In genomic region chr20:9839626-9840025, GRCh38 we compare ENCODE assay signal across 15 cellular contexts. TPM values are rescaled to one million over a fixed set of nuclear protein-coding genes. Genes with fewer than 3 reads are reported as not detected.
DNase-seq lines count a peak whose midpoint lies in the region; ATAC-seq and TF ChIP-seq lines count a peak whose summit lies in the region.
"Had no signal": no experiment of that assay in that cellular context is flagged by ENCODE, and none has a peak within 500 bp of the region (broad histone marks: within the 10 kb centered on the region; RNA-seq: fewer than 3 reads in every experiment).

No MANE protein-coding gene starts in this region.

- H4K20me1 ChIP-seq in MM.1S (ENCODE audit: insufficient read depth, low read length) (no peaks in the 10 kb centered on the region), neural cell (ENCODE audit: insufficient read depth) (no peaks in the 10 kb centered on the region)

- H3K27me3 Mint-ChIP-seq in endodermal cell (ENCODE audit: insufficient read depth) = peaks cover 41% of the 10 kb centered on the region
- peaks cover 54% of the 10 kb centered on the region for H3K27me3 Mint-ChIP-seq in CD4-positive, alpha-beta T cell

- in situ Hi-C loops in KBM-7 (cut with MboI; ENCODE audit: low pct_unique_long_range_greater_than_20kb, low sequenced_read_pairs) = no loop called here

- POLR2A ChIA-PET in CD4-positive, alpha-beta T cell (lab: Charles Lee) = no interaction called here

- no peaks in the 10 kb centered on the region for H3K36me3 ChIP-seq in MM.1S (replicated peaks; ENCODE audit: insufficient read depth, low read length)
- no peaks in the 10 kb centered on the region for H3K36me3 ChIP-seq in endodermal cell (ENCODE audit: control insufficient read depth, insufficient read depth, low read length)
- H3K36me3 ChIP-seq in neural cell (ENCODE audit: insufficient read depth, low read length) = no peaks in the 10 kb centered on the region
- H3K36me3 ChIP-seq: neutrophil had no signal

- H3K27ac ChIP-seq in MM.1S (ENCODE audit: low read length) = no peak overlapping the region
- no peak overlapping the region for H3K27ac ChIP-seq in endodermal cell (ENCODE audit: low read depth, low read length)
- H3K27ac ChIP-seq in neural cell (ENCODE audit: low read length) = peak overlapping the region; percentile 36
- H3K27ac ChIP-seq in CD4-positive, alpha-beta T cell (ENCODE audit: low read depth, low read length) = no peak overlapping the region
- H3K27ac ChIP-seq: neutrophil, VCaP had no signal

- H3K9ac ChIP-seq in MM.1S (ENCODE audit: low read length) = no peak overlapping the region
- H3K9ac ChIP-seq in endodermal cell (ENCODE audit: extremely low read depth, low read length, poor library complexity, severe bottlenecking) = no peak overlapping the region
- H3K9ac ChIP-seq in neural cell (ENCODE audit: low read length) = peak overlapping the region; percentile 21

- H3K27ac Mint-ChIP-seq in endodermal cell = no peak overlapping the region
- H3K27ac Mint-ChIP-seq in CD4-positive, alpha-beta T cell = no peak overlapping the region

- H3K4me3 ChIP-seq in MM.1S (ENCODE audit: low read length) (no peak overlapping the region), endodermal cell (ENCODE audit: low read length) (peak overlapping the region; percentile 77), neural cell (ENCODE audit: low read length) (peak overlapping the region; percentile 91)

- H3K4me2 ChIP-seq in MM.1S (ENCODE audit: low read depth, low read length) (peak overlapping the region; percentile 66), neural cell (ENCODE audit: low read length) (no peak overlapping the region)

- H3K9me2 ChIP-seq in MM.1S (replicated peaks; ENCODE audit: insufficient read depth, low read length) (no peaks in the 10 kb centered on the region), neural cell (ENCODE audit: insufficient read depth, low read length) (no peaks in the 10 kb centered on the region)

- H3K4me3 Mint-ChIP-seq in endodermal cell = peak overlapping the region; percentile 56
- H3K4me3 Mint-ChIP-seq in CD4-positive, alpha-beta T cell = no peak overlapping the region

- TF ChIP-seq CTCF in MM.1S (IDR thresholded peaks at IDR 0.05; ENCODE audit: low read length) (no peak), endodermal cell (conservative IDR thresholded peaks at IDR 0.05) (no peak), neural cell (IDR thresholded peaks at IDR 0.05; ENCODE audit: poor library complexity, severe bottlenecking) (no peak)
- no peak for TF ChIP-seq CTCF in CD4-positive, alpha-beta T cell (IDR thresholded peaks at IDR 0.05)

- 85 to 96% methylated on average over 5 of the region's 5 CpGs for WGBS in endodermal cell (ENCODE audit: insufficient coverage in 1 of 2, insufficient read length in 1 of 2), 2 experiments

- H3K27me3 ChIP-seq in MM.1S (replicated peaks; ENCODE audit: insufficient read depth, low read length) = no peaks in the 10 kb centered on the region
- peaks cover 39% of the 10 kb centered on the region for H3K27me3 ChIP-seq in endodermal cell (ENCODE audit: control insufficient read depth, insufficient read depth, low read length, poor library complexity, severe bottlenecking)
- no peaks in the 10 kb centered on the region for H3K27me3 ChIP-seq in neural cell (ENCODE audit: insufficient read depth, low read depth, low read length)
- H3K27me3 ChIP-seq in CD4-positive, alpha-beta T cell (ENCODE audit: control insufficient read depth, insufficient read depth, low read length) = peaks cover 15% of the 10 kb centered on the region

- H3K4me1 ChIP-seq in MM.1S (ENCODE audit: low read length) = 0 out of 2 replicates have a peak, but pooled peaks cover 4% of the 10 kb centered on the region
- no peaks in the 10 kb centered on the region for H3K4me1 ChIP-seq in endodermal cell (ENCODE audit: control insufficient read depth, insufficient read depth, low read length)

- TF ChIP-seq RAD21 in neural cell (conservative IDR thresholded peaks at IDR 0.05) = no peak

- peaks cover 4% of the 10 kb centered on the region for H3K4me1 Mint-ChIP-seq in endodermal cell
- H3K4me1 Mint-ChIP-seq in CD4-positive, alpha-beta T cell (ENCODE audit: low read depth) = no peaks in the 10 kb centered on the region

- H2AFZ ChIP-seq in MM.1S (ENCODE audit: low read length) = peak overlapping the region; percentile 11; the same call in 1 of the 2 replicates
- peak overlapping the region; percentile 52 for H2AFZ ChIP-seq in neural cell (ENCODE audit: low read depth, low read length)

- no peak for ATAC-seq in HG03442 (IDR thresholded peaks at IDR 0.05; ENCODE audit: unreplicated experiment)
- no peak for ATAC-seq in activated CD4-positive, CD25-positive, alpha-beta regulatory T cell treated with anti-CD3 and anti-CD28 coated beads, Interleukin-2, amount 50 U/mL, for 24 hours
- ATAC-seq in CD4-positive, alpha-beta T cell (ENCODE audit: poor library complexity) = no peak
- ATAC-seq: Right ventricle myocardium inferior had no signal

- no peaks in the 10 kb centered on the region for H3K9me3 ChIP-seq in MM.1S (replicated peaks; ENCODE audit: insufficient read depth, low read length)
- H3K9me3 ChIP-seq in endodermal cell (ENCODE audit: control insufficient read depth, low read length) = no peaks in the 10 kb centered on the region
- no peaks in the 10 kb centered on the region for H3K9me3 ChIP-seq in neural cell (ENCODE audit: low read length)
- no peaks in the 10 kb centered on the region for H3K9me3 ChIP-seq in CD4-positive, alpha-beta T cell (ENCODE audit: control insufficient read depth, low read length)
- H3K9me3 ChIP-seq: neutrophil had no signal

- no peak for TF ChIP-seq EP300 in neural cell (conservative IDR thresholded peaks at IDR 0.05; ENCODE audit: poor library complexity, severe bottlenecking)

- H3F3A ChIP-seq in MM.1S (ENCODE audit: insufficient read depth, low read length) (no peaks in the 10 kb centered on the region), neural cell (ENCODE audit: insufficient read depth, low read length, poor library complexity, severe bottlenecking) (peaks cover 6% of the 10 kb centered on the region)

- H3K79me2 ChIP-seq in MM.1S (ENCODE audit: low read length) (no peaks in the 10 kb centered on the region), neural cell (replicated peaks; ENCODE audit: insufficient read depth, low read length) (peaks cover 29% of the 10 kb centered on the region)

- no peaks in the 10 kb centered on the region for H3K36me3 Mint-ChIP-seq in endodermal cell (ENCODE audit: low read depth)
- H3K36me3 Mint-ChIP-seq in CD4-positive, alpha-beta T cell (ENCODE audit: low read depth) = no peaks in the 10 kb centered on the region

- DNase-seq in Ammon's horn (ENCODE audit: low spot score) (peak; percentile 2), MM.1S (no peak), endodermal cell (no peak), KBM-7 (no peak)
- no peak for DNase-seq in CD4-positive, alpha-beta T cell
- DNase-seq: activated CD4-positive, alpha-beta T cell treated with anti-CD3 and anti-CD28 coated beads, Interleukin-2, amount 50 U/mL, for 48 hours; central memory CD4-positive, alpha-beta T cell; effector CD8-positive, alpha-beta T cell had no signal

- H3K9me3 Mint-ChIP-seq in endodermal cell = no peaks in the 10 kb centered on the region
- peaks cover 4% of the 10 kb centered on the region for H3K9me3 Mint-ChIP-seq in CD4-positive, alpha-beta T cell

- CTCF ChIA-PET in CD4-positive, alpha-beta T cell (lab: Charles Lee) = no interaction called here

- intact Hi-C loops in CD4-positive, alpha-beta T cell (cut with DNase I, micrococcal nuclease) = no loop called here

TF ChIP-seq in neural cell, 6 proteins besides CTCF, POLR2A, EP300 and RAD21:
- TF ChIP-seq TAF1 (IDR thresholded peaks at IDR 0.05; ENCODE audit: low read depth) = no peak
- TF ChIP-seq MXI1 (conservative IDR thresholded peaks at IDR 0.05; ENCODE audit: poor library complexity, severe bottlenecking) = no peak
- no peak for TF ChIP-seq SMC3 (conservative IDR thresholded peaks at IDR 0.05; ENCODE audit: poor library complexity)
- TF ChIP-seq REST (IDR thresholded peaks at IDR 0.05; ENCODE audit: borderline replicate concordance) = no peak
- TF ChIP-seq EZH2 (IDR thresholded peaks at IDR 0.05; ENCODE audit: borderline replicate concordance, insufficient read depth, low read length, poor library complexity, severe bottlenecking) = no peak
- TF ChIP-seq POLR2AphosphoS5 (IDR thresholded peaks at IDR 0.05) = no peak

RNA-seq across cellular contexts. Expression of gene PAK5, which starts 0.8 kb away (rescaled TPM):
- total RNA-seq in endodermal cell = under 1 TPM; 0.22 to 0.42 TPM
- polyA plus RNA-seq in endodermal cell (2013, experiment 1 of 2) = 3.0 TPM
- 2.4 TPM for polyA plus RNA-seq in endodermal cell (2013, experiment 2 of 2)
- polyA plus RNA-seq in neural cell = 47.0 and 48.3 TPM in 2 replicates
- polyA minus RNA-seq in neural cell = 50.2 and 60.7 TPM in 2 replicates
- total RNA-seq in CD4-positive, alpha-beta T cell = not detected
- total RNA-seq: Right ventricle myocardium inferior; T-helper 1 cell treated with Interleukin-12 subunit alpha and Interleukin-12 subunit beta and Interleukin-4 antibody, amounts not matched to agents 30 ng/mL and 1 ng/mL, for 36 hours had no signal
